In genomic region chr1:110879758-110880606, GRCh38 we compare ENCODE assay signal across 9 cellular contexts. TPM values are rescaled to one million over a fixed set of nuclear protein-coding genes. Genes with fewer than 3 reads are reported as not detected.
DNase-seq lines count a peak whose midpoint lies in the region; ATAC-seq, FAIRE-seq and TF ChIP-seq lines count a peak whose summit lies in the region.
"Had no signal": no experiment of that assay in that cellular context is flagged by ENCODE, and none has a peak within 500 bp of the region (broad histone marks: within the 10 kb centered on the region; RNA-seq: fewer than 3 reads in every experiment).

No MANE protein-coding gene starts in this region.

- no peak overlapping the region for H2BK5ac ChIP-seq in trophoblast cell (ENCODE audit: low read depth, low read length, poor library complexity)

- H3K4me1 ChIP-seq in trophoblast cell (ENCODE audit: control insufficient read depth in 1 of 2, insufficient read depth in 2 of 2, low read length in 2 of 2) (no peaks in the 10 kb centered on the region), kidney (ENCODE audit: control insufficient read depth in 1 of 2, insufficient read depth in 1 of 2, low read depth in 1 of 2, low read length in 2 of 2) (no peaks in the 10 kb centered on the region)

- H2AK5ac ChIP-seq in trophoblast cell (ENCODE audit: low read length), result no peak overlapping the region

- H3K79me2 ChIP-seq in trophoblast cell (ENCODE audit: control insufficient read depth, insufficient read depth, low read length, poor library complexity), result no peaks in the 10 kb centered on the region

- WGBS in trophoblast cell (ENCODE audit: extremely low coverage, insufficient coverage, insufficient read length), result no CpG with 5 or more reads among the region's 7 CpGs

- no peaks in the 10 kb centered on the region for H3K27me3 Mint-ChIP-seq in CD4-positive, alpha-beta T cell
- H3K27me3 Mint-ChIP-seq in activated CD8-positive, alpha-beta T cell treated with anti-CD3 and anti-CD28 coated beads for 36 hours, result no peaks in the 10 kb centered on the region

- H2BK120ac ChIP-seq in trophoblast cell (ENCODE audit: insufficient read depth, low read length, poor library complexity), result no peak overlapping the region

- peak; percentile 51 for ATAC-seq in CD4-positive, alpha-beta T cell (ENCODE audit: poor library complexity)
- peak; percentile 65 for ATAC-seq in activated CD8-positive, alpha-beta T cell treated with anti-CD3 and anti-CD28 coated beads for 36 hours

- H3K27ac ChIP-seq in CD4-positive, alpha-beta T cell (ENCODE audit: low read depth, low read length), result peak overlapping the region; percentile 59
- H3K27ac ChIP-seq in KOPT-K1 (ENCODE audit: low read depth, low read length, poor library complexity, severe bottlenecking) (peak overlapping the region; percentile 51), trophoblast cell (ENCODE audit: low read depth, low read length) (no peak overlapping the region), kidney (ENCODE audit: low read depth in 2 of 2, low read length in 2 of 2) (no peak overlapping the region)

- H3K4me3 ChIP-seq in trophoblast cell (ENCODE audit: low read depth, low read length) (no peak overlapping the region), kidney (ENCODE audit: low read length in 2 of 2) (no peak overlapping the region)

- no peak for TF ChIP-seq CTCF in CD4-positive, alpha-beta T cell (IDR thresholded peaks at IDR 0.05)
- no peak for TF ChIP-seq CTCF in GM20000 (IDR thresholded peaks at IDR 0.05; ENCODE audit: extremely low read depth, missing control alignments)
- TF ChIP-seq CTCF in activated CD8-positive, alpha-beta T cell treated with anti-CD3 and anti-CD28 coated beads for 36 hours (IDR thresholded peaks at IDR 0.05), result no peak
- no peak for TF ChIP-seq CTCF in kidney (IDR thresholded peaks at IDR 0.05; ENCODE audit: borderline replicate concordance, extremely low read depth, insufficient read depth)

- no peak for FAIRE-seq in kidney (lab: Jason Lieb, UNC)

- H3K4me2 ChIP-seq in trophoblast cell (ENCODE audit: low read length), result no peak overlapping the region

- DNase-seq in CD4-positive, alpha-beta T cell, result peak in 6 of 10 experiments; percentile 19 to 57 (median 40)
- peak; percentile 50 for DNase-seq in GM20000 (ENCODE audit: low spot score)
- peak; percentile 86 for DNase-seq in activated CD8-positive, alpha-beta T cell treated with anti-CD3 and anti-CD28 coated beads for 36 hours
- DNase-seq in trophoblast cell, result peak; percentile 21 to 43
- DNase-seq in kidney, result no peak
- DNase-seq in NCI-H1694 treated with DMSO at 0.1 percent for 48 hours (lab: John Stamatoyannopoulos, UW), result no peak
- no peak for DNase-seq in HK-2 (ENCODE audit: unreplicated experiment)

- H3K79me1 ChIP-seq in trophoblast cell (ENCODE audit: low read length), result no peaks in the 10 kb centered on the region

- no peak overlapping the region for H3K18ac ChIP-seq in trophoblast cell (ENCODE audit: low read length)

- no peak overlapping the region for H3K4ac ChIP-seq in trophoblast cell (ENCODE audit: low read depth, low read length)

- CTCF ChIA-PET in CD4-positive, alpha-beta T cell (lab: Charles Lee), result interaction anchor here (0.6 to 1.6 kb wide), 5 partner anchors 11 to 356 kb away, joined by 3 to 5 read pairs (median 3); no protein-coding TSS in a partner anchor
- CTCF ChIA-PET in activated CD8-positive, alpha-beta T cell treated with anti-CD3 and anti-CD28 coated beads for 36 hours (lab: Charles Lee), result interaction anchor here (1.0 to 1.1 kb wide), 2 partner anchors 19 to 118 kb away, joined by 3 read pairs; no protein-coding TSS in a partner anchor

- POLR2A ChIA-PET in CD4-positive, alpha-beta T cell (lab: Charles Lee), result interaction anchor here (0.6 to 3.2 kb wide), 7 partner anchors 11 to 235 kb away, joined by 3 to 15 read pairs (median 4); partner anchors contain the start of gene LRIF1
- POLR2A ChIA-PET in activated CD8-positive, alpha-beta T cell treated with anti-CD3 and anti-CD28 coated beads for 36 hours (lab: Charles Lee), result interaction anchor here (0.6 to 2.1 kb wide), 15 partner anchors 8 to 737 kb away, joined by 3 to 10 read pairs (median 3); no protein-coding TSS in a partner anchor

- H4K8ac ChIP-seq in trophoblast cell (ENCODE audit: low read depth, low read length), result no peak overlapping the region

- no peaks in the 10 kb centered on the region for H3K9me3 Mint-ChIP-seq in CD4-positive, alpha-beta T cell
- H3K9me3 Mint-ChIP-seq in activated CD8-positive, alpha-beta T cell treated with anti-CD3 and anti-CD28 coated beads for 36 hours, result peaks cover 1% of the 10 kb centered on the region
- H3K9me3 Mint-ChIP-seq: brain had no signal

- H3K27ac Mint-ChIP-seq in CD4-positive, alpha-beta T cell, result peak overlapping the region; percentile 95
- H3K27ac Mint-ChIP-seq in activated CD8-positive, alpha-beta T cell treated with anti-CD3 and anti-CD28 coated beads for 36 hours, result peak overlapping the region; percentile 99
- H3K27ac Mint-ChIP-seq: brain had no signal

- H3K9me3 ChIP-seq in CD4-positive, alpha-beta T cell (ENCODE audit: control insufficient read depth, low read length), result no peaks in the 10 kb centered on the region
- H3K9me3 ChIP-seq in KOPT-K1 (ENCODE audit: insufficient read depth, low read length, poor library complexity, severe bottlenecking), result no peaks in the 10 kb centered on the region
- H3K9me3 ChIP-seq in trophoblast cell (ENCODE audit: insufficient read depth, low read depth, low read length), result peaks cover 2% of the 10 kb centered on the region
- no peaks in the 10 kb centered on the region for H3K9me3 ChIP-seq in kidney (ENCODE audit: control insufficient read depth in 1 of 2, low read length in 2 of 2)

- H3K36me3 ChIP-seq in KOPT-K1 (ENCODE audit: insufficient read depth, low read length), result 0 out of 2 replicates have a peak, but pooled peaks cover 12% of the 10 kb centered on the region
- H3K36me3 ChIP-seq in trophoblast cell (ENCODE audit: control insufficient read depth in 1 of 2, insufficient read depth in 2 of 2, low read length in 2 of 2), result no peaks in the 10 kb centered on the region
- H3K36me3 ChIP-seq in kidney (ENCODE audit: control insufficient read depth in 1 of 2, insufficient read depth in 2 of 2, low read length in 2 of 2), result no peaks in the 10 kb centered on the region

- no peak overlapping the region for H3K14ac ChIP-seq in trophoblast cell (ENCODE audit: low read length)

- H3K36me3 Mint-ChIP-seq in CD4-positive, alpha-beta T cell (ENCODE audit: low read depth), result peaks cover 80% of the 10 kb centered on the region
- H3K36me3 Mint-ChIP-seq in activated CD8-positive, alpha-beta T cell treated with anti-CD3 and anti-CD28 coated beads for 36 hours (ENCODE audit: low read depth), result peaks cover 63% of the 10 kb centered on the region
- H3K36me3 Mint-ChIP-seq: brain had no signal

- no peak overlapping the region for H4K91ac ChIP-seq in trophoblast cell (ENCODE audit: low read depth, low read length)

- peak overlapping the region; percentile 76 for H3K4me3 Mint-ChIP-seq in CD4-positive, alpha-beta T cell
- H3K4me3 Mint-ChIP-seq in activated CD8-positive, alpha-beta T cell treated with anti-CD3 and anti-CD28 coated beads for 36 hours, result peak overlapping the region; percentile 91
- H3K4me3 Mint-ChIP-seq: brain had no signal

- H3K4me1 Mint-ChIP-seq in CD4-positive, alpha-beta T cell (ENCODE audit: low read depth), result peaks cover 89% of the 10 kb centered on the region
- H3K4me1 Mint-ChIP-seq in activated CD8-positive, alpha-beta T cell treated with anti-CD3 and anti-CD28 coated beads for 36 hours (ENCODE audit: low read depth), result peaks cover 50% of the 10 kb centered on the region
- H3K4me1 Mint-ChIP-seq: brain had no signal

- no peak overlapping the region for H2AFZ ChIP-seq in trophoblast cell (ENCODE audit: insufficient read depth, low read length, poor library complexity)

- no peak overlapping the region for H4K12ac ChIP-seq in trophoblast cell (ENCODE audit: low read depth, low read length)

- intact Hi-C loops in CD4-positive, alpha-beta T cell (cut with DNase I, micrococcal nuclease), result loop anchor here in 1 of 2 experiments (5.0 to 10.0 kb wide), 5 partner anchors 37 to 465 kb away; partner anchors contain the start of genes CHI3L2 and KCNA3
- intact Hi-C loops in activated CD8-positive, alpha-beta T cell treated with anti-CD3 and anti-CD28 coated beads for 36 hours (cut with micrococcal nuclease), result loop anchor here (2.0 to 10.0 kb wide), 4 partner anchors 83 to 337 kb away; partner anchors contain the start of genes KCNA3 and LRIF1
- intact Hi-C loops in kidney (cut with DNase I), result no loop called here

- no peaks in the 10 kb centered on the region for H3K27me3 ChIP-seq in CD4-positive, alpha-beta T cell (ENCODE audit: control insufficient read depth, insufficient read depth, low read length)
- no peaks in the 10 kb centered on the region for H3K27me3 ChIP-seq in trophoblast cell (ENCODE audit: insufficient read depth, low read length)

- no peak overlapping the region for H3K9ac ChIP-seq in trophoblast cell (ENCODE audit: low read length)
- no peak overlapping the region for H3K9ac ChIP-seq in kidney (ENCODE audit: low read length in 2 of 2)

- no peak overlapping the region for H3K23ac ChIP-seq in trophoblast cell (ENCODE audit: low read length)

- no peak overlapping the region for H2BK12ac ChIP-seq in trophoblast cell (ENCODE audit: low read length)

RNA-seq across cellular contexts. Expression of gene CD53, which starts 7.0 kb away (rescaled TPM):
- total RNA-seq in CD4-positive, alpha-beta T cell, result 100 to 1,000 TPM; 169 to 176 TPM
- 100 to 1,000 TPM; 251 to 257 TPM for total RNA-seq in activated CD8-positive, alpha-beta T cell treated with anti-CD3 and anti-CD28 coated beads for 36 hours
- polyA plus RNA-seq in trophoblast cell (2013), result 0.04 TPM in 2 replicates
- total RNA-seq in kidney, result 70.9 TPM
- polyA plus RNA-seq in kidney (ENCODE audit: insufficient read depth, low read depth, low replicate concordance), result 10.7 TPM

Comparison
In these comparisons a context has a peak if more than half of its experiments do, and no peak if none do; other contexts are left out.
1. DNase-seq: peak in CD4-positive, alpha-beta T cell (6 of 10), GM20000 (single experiment), activated CD8-positive, alpha-beta T cell treated with anti-CD3 and anti-CD28 coated beads for 36 hours (single experiment) and trophoblast cell (2 of 2); none in kidney (single experiment), NCI-H1694 treated with DMSO at 0.1 percent for 48 hours (single experiment) and HK-2 (single experiment).
2. H3K27ac ChIP-seq: peak in CD4-positive, alpha-beta T cell (single experiment) and KOPT-K1 (single experiment); none in trophoblast cell (single experiment) and kidney (0 of 2).